Comparison of ENCODE assay signal across 8 cellular contexts in the genomic region with DNA sequence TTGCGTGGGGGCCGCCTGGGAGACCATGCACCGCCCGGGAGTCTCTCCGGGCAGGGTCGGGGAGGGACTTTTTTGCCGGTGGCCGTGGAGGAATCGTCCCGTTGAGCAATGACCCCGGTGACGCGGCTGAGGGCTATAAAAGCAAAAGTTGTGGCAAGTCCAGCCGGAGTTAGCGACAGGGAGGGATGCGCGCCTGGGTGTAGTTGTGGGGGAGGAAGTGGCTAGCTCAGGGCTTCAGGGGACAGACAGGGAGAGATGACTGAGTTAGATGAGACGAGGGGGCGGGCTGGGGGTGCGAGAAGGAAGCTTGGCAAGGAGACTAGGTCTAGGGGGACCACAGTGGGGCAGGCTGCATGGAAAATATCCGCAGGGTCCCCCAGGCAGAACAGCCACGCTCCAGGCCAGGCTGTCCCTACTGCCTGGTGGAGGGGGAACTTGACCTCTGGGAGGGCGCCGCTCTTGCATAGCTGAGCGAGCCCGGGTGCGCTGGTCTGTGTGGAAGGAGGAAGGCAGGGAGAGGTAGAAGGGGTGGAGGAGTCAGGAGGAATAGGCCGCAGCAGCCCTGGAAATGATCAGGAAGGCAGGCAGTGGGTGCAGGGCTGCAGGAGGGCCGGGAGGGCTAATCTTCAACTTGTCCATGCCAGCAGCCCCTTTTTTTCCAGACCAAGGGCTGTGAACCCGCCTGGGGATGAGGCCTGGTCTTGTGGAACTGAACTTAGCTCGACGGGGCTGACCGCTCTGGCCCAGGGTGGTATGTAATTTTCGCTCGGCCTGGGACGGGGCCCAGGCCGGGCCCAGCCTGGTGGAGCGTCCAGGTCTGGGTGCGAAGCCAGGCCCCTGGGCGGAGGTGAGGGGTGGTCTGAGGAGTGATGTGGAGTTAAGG. TPM values are rescaled to one million over a fixed set of nuclear protein-coding genes. Genes with fewer than 3 reads are reported as not detected.
DNase-seq lines count a peak whose midpoint lies in the region; ATAC-seq and TF ChIP-seq lines count a peak whose summit lies in the region.

A gene (plus strand): TSS at position 166 of the 883 bp plus-strand sequence.

- H3K4me1 ChIP-seq in testis: peaks cover 47% of the 10 kb centered on the region

- H3K27ac ChIP-seq in testis: peak within 1 kb of the TSS; percentile 94 to 96

- H3K4me3 Mint-ChIP-seq in osteocyte (ENCODE audit: unreplicated experiment): peak within 1 kb of the TSS; percentile 98

- TF ChIP-seq POLR2A in testis (IDR thresholded peaks at IDR 0.05): peak; percentile 99

- peak within 1 kb of the TSS; percentile 99 to 100 for H3K27ac Mint-ChIP-seq in activated naive CD4-positive, alpha-beta T cell treated with anti-CD3 and anti-CD28 coated beads, Interleukin-2, amount 50 U/mL, for 72 hours
- peak within 1 kb of the TSS; percentile 99 for H3K27ac Mint-ChIP-seq in osteocyte (ENCODE audit: unreplicated experiment)

- H3K4me1 Mint-ChIP-seq in osteocyte (ENCODE audit: unreplicated experiment): peaks cover 82% of the 10 kb centered on the region

- H3K27me3 ChIP-seq in testis: no peaks in the 10 kb centered on the region

- peak; percentile 9 to 16 for ATAC-seq in activated naive CD4-positive, alpha-beta T cell treated with anti-CD3 and anti-CD28 coated beads, Interleukin-2, amount 50 U/mL, for 72 hours
- ATAC-seq in GM19455 (IDR thresholded peaks at IDR 0.05; ENCODE audit: unreplicated experiment): no peak

- TF ChIP-seq CTCF in osteocyte (IDR thresholded peaks at IDR 0.05) (no peak), testis (IDR thresholded peaks at IDR 0.05) (peak in 2 of 3 experiments; percentile 0 to 25)

- H3K36me3 ChIP-seq in testis (ENCODE audit: low read depth, missing control alignments): no peaks in the 10 kb centered on the region

- 1% methylated on average over 36 to 39 of the region's 40 CpGs for WGBS in testis, 2 donors

- H3K9me3 ChIP-seq in testis: no peaks in the 10 kb centered on the region

- H3K4me3 ChIP-seq in Jurkat, Clone E6-1 (ENCODE audit: low read length): peak within 1 kb of the TSS; percentile 78
- peak within 1 kb of the TSS; percentile 86 to 93 for H3K4me3 ChIP-seq in testis

- peaks cover 56 to 68% of the 10 kb centered on the region in 2 donors for H3K36me3 Mint-ChIP-seq in activated naive CD4-positive, alpha-beta T cell treated with anti-CD3 and anti-CD28 coated beads, Interleukin-2, amount 50 U/mL, for 72 hours
- peaks cover 42% of the 10 kb centered on the region for H3K36me3 Mint-ChIP-seq in osteocyte (ENCODE audit: unreplicated experiment)

- peaks cover 0 to 10% of the 10 kb centered on the region in 2 donors for H3K9me3 Mint-ChIP-seq in activated naive CD4-positive, alpha-beta T cell treated with anti-CD3 and anti-CD28 coated beads, Interleukin-2, amount 50 U/mL, for 72 hours
- H3K9me3 Mint-ChIP-seq in osteocyte (ENCODE audit: unreplicated experiment): no peaks in the 10 kb centered on the region

- intact Hi-C loops in testis (cut with DNase I; ENCODE audit: low total_unique reads): loop anchor here (5.0 kb wide), 1 partner anchor 74 kb away; a partner anchor contains a TSS

- H3K27me3 Mint-ChIP-seq in osteocyte (ENCODE audit: unreplicated experiment): no peaks in the 10 kb centered on the region

- peak; percentile 91 for DNase-seq in ELR (ENCODE audit: low read depth)
- DNase-seq in Jurkat, Clone E6-1 (ENCODE audit: low read depth, low spot score): peak; percentile 89
- peak; percentile 86 for DNase-seq in SKM-1 treated with dmso at 0.1 percent for 144 hours (lab: John Stamatoyannopoulos, UW; ENCODE audit: unreplicated experiment)
- peak; percentile 97 to 98 for DNase-seq in activated naive CD4-positive, alpha-beta T cell treated with anti-CD3 and anti-CD28 coated beads, Interleukin-2, amount 50 U/mL, for 72 hours (ENCODE audit: low spot score in 2 of 2)
- DNase-seq in glomerular visceral epithelial cell (ENCODE audit: extremely low spot score): peak; percentile 95
- DNase-seq in osteocyte (ENCODE audit: extremely low spot score, unreplicated experiment): peak; percentile 98
- peak; percentile 98 for DNase-seq in testis

RNA-seq across cellular contexts. Expression of the gene that starts here (rescaled TPM):
- 25.7 TPM for polyA plus RNA-seq in Jurkat, Clone E6-1 (2012; ENCODE audit: insufficient read depth, insufficient read length)
- 1,000 to 10,000 TPM in 1 of 2 donors, 100 to 1,000 TPM in 1; 836 to 2,329 TPM for total RNA-seq in activated naive CD4-positive, alpha-beta T cell treated with anti-CD3 and anti-CD28 coated beads, Interleukin-2, amount 50 U/mL, for 72 hours
- total RNA-seq in osteocyte: 300 and 534 TPM in 2 replicates
- total RNA-seq in testis: 100 to 1,000 TPM; 230 to 243 TPM
- 189 TPM for polyA plus RNA-seq in testis (ENCODE audit: insufficient read depth, low read depth, low replicate concordance)
